ENCODE assay signal across 2 cellular contexts in the genomic region with DNA sequence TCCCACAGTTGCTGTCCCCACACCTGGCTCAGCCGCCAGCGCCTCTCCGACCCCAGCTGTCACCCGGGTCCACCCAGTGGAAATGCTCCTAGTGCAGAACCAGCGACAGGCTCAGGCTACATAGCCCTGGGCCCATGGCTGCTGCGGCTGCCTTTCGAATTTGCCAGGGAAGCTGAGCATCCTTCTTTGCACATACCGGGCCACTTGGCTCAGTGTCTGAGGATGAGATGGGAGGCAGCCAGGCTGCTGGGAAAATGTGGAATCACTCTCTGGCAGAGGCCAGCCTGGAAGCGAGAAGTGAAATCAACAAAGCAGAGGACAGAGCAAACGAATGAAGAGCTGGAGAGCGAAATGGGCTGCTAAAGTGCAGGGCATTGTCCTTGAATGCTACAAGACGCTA.
TF ChIP-seq lines count a peak whose summit lies in the region.

No MANE protein-coding gene starts in this region.

TF ChIP-seq in WTC11, 78 proteins besides CTCF, POLR2A, EP300 and RAD21 (continued from another document):
- TF ChIP-seq, protein P1, sequence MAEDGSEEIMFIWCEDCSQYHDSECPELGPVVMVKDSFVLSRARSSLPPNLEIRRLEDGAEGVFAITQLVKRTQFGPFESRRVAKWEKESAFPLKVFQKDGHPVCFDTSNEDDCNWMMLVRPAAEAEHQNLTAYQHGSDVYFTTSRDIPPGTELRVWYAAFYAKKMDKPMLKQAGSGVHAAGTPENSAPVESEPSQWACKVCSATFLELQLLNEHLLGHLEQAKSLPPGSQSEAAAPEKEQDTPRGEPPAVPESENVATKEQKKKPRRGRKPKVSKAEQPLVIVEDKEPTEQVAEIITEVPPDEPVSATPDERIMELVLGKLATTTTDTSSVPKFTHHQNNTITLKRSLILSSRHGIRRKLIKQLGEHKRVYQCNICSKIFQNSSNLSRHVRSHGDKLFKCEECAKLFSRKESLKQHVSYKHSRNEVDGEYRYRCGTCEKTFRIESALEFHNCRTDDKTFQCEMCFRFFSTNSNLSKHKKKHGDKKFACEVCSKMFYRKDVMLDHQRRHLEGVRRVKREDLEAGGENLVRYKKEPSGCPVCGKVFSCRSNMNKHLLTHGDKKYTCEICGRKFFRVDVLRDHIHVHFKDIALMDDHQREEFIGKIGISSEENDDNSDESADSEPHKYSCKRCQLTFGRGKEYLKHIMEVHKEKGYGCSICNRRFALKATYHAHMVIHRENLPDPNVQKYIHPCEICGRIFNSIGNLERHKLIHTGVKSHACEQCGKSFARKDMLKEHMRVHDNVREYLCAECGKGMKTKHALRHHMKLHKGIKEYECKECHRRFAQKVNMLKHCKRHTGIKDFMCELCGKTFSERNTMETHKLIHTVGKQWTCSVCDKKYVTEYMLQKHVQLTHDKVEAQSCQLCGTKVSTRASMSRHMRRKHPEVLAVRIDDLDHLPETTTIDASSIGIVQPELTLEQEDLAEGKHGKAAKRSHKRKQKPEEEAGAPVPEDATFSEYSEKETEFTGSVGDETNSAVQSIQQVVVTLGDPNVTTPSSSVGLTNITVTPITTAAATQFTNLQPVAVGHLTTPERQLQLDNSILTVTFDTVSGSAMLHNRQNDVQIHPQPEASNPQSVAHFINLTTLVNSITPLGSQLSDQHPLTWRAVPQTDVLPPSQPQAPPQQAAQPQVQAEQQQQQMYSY (CRISPR knock-in tag; IDR thresholded peaks at IDR 0.05) = peak; percentile 56; the same call in 1 of the 2 replicates
- no peak for TF ChIP-seq CBFB (CRISPR knock-in tag; IDR thresholded peaks at IDR 0.05; ENCODE audit: low read depth)

TF ChIP-seq in H1, 55 proteins besides CTCF, POLR2A, EP300 and RAD21 (continued from another document):
- TF ChIP-seq, protein P2, sequence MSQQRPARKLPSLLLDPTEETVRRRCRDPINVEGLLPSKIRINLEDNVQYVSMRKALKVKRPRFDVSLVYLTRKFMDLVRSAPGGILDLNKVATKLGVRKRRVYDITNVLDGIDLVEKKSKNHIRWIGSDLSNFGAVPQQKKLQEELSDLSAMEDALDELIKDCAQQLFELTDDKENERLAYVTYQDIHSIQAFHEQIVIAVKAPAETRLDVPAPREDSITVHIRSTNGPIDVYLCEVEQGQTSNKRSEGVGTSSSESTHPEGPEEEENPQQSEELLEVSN (IDR thresholded peaks at IDR 0.05) = no peak
- no peak for TF ChIP-seq RXRA (IDR thresholded peaks at IDR 0.05; ENCODE audit: insufficient read depth, low read depth, low read length)
- TF ChIP-seq CEBPB (IDR thresholded peaks at IDR 0.05; ENCODE audit: low read depth, low read length) = no peak
- no peak for TF ChIP-seq RNF2 (IDR thresholded peaks at IDR 0.05; ENCODE audit: borderline replicate concordance, low read depth, low read length, missing control alignments, poor library complexity, severe bottlenecking)
- TF ChIP-seq EGR1 (IDR thresholded peaks at IDR 0.05; ENCODE audit: borderline replicate concordance, low read depth, low read length) = no peak
- TF ChIP-seq SP2 (IDR thresholded peaks at IDR 0.05; ENCODE audit: low read length) = no peak
- TF ChIP-seq CHD7 (IDR thresholded peaks at IDR 0.05; ENCODE audit: insufficient replicate concordance, low read length) = no peak
- no peak for TF ChIP-seq KDM4A (IDR thresholded peaks at IDR 0.05; ENCODE audit: low read depth, low read length, severe bottlenecking)
